24 cellular contexts compared by ENCODE assay signal in genomic region chr17:16937431-16937830, GRCh38. TPM values are rescaled to one million over a fixed set of nuclear protein-coding genes. Genes with fewer than 3 reads are reported as not detected.
"Had no signal": no experiment of that assay in that cellular context is flagged by ENCODE, and none has a peak within 500 bp of the region (broad histone marks: within the 10 kb centered on the region; RNA-seq: fewer than 3 reads in every experiment).

No MANE protein-coding gene starts in this region.

- H3K79me2 ChIP-seq: parathyroid adenoma had no signal

- H3K4me3 ChIP-seq: mucosa of descending colon, SJCRH30, upper lobe of right lung had no signal

- H3K4me1 ChIP-seq: parathyroid adenoma, SJCRH30, upper lobe of right lung had no signal

- H3K27me3 ChIP-seq: upper lobe of right lung had no signal

- H3K9me3 Mint-ChIP-seq: activated B cell treated with CpG ODN at 0.5 μM for 24 hours; activated CD4-positive, alpha-beta T cell treated with anti-CD3 and anti-CD28 coated beads, Interleukin-2, amount 10 ng/mL, durations not matched to agents 7 days and 5 days; activated naive CD4-positive, alpha-beta T cell treated with anti-CD3 and anti-CD28 coated beads, Interleukin-2, amount 50 U/mL, for 72 hours; activated T-cell treated with anti-CD3 and anti-CD28 coated beads, Interleukin-2, amount 50 U/mL, for 4 hours; immature natural killer cell; naive thymus-derived CD4-positive, alpha-beta T cell; stimulated activated naive CD8-positive, alpha-beta T cell treated with anti-CD3 and anti-CD28 coated beads, Interleukin-15, Interleukin-2, amounts not matched to agents 100 ng/mL and 50 ng/mL, for 24 hours had no signal

- H3K27ac ChIP-seq: epithelial cell of prostate, parathyroid adenoma, SJCRH30, upper lobe of right lung had no signal

- H3K27me3 Mint-ChIP-seq: activated B cell treated with CpG ODN at 0.5 μM for 24 hours; activated CD4-positive, alpha-beta T cell treated with anti-CD3 and anti-CD28 coated beads, Interleukin-2, amount 10 ng/mL, durations not matched to agents 7 days and 5 days had no signal

- DNase-seq: activated B cell treated with CpG ODN at 0.5 μM for 24 hours; activated CD4-positive, alpha-beta T cell treated with anti-CD3 and anti-CD28 coated beads, Interleukin-2, amount 10 ng/mL, durations not matched to agents 7 days and 5 days; activated effector memory CD4-positive, alpha-beta T cell treated with Interleukin-2 at 50 U/mL for 16 hours; activated T-cell treated with anti-CD3 and anti-CD28 coated beads, Interleukin-2, amount 50 U/mL, for 4 hours; caudate nucleus; effector memory CD4-positive, alpha-beta T cell; foreskin melanocyte; immature natural killer cell; mammary epithelial cell; mucosa of descending colon; naive thymus-derived CD4-positive, alpha-beta T cell; retina; small intestine; stimulated activated CD4-positive, alpha-beta T cell treated with anti-CD3 and anti-CD28 coated beads, Interleukin-4, amount 100 ng/mL, for 4 hours; stimulated activated CD8-positive, alpha-beta memory T cell treated with anti-CD3 and anti-CD28 coated beads, Interleukin-4, amount 100 ng/mL, for 48 hours; T-helper 17 cell; upper lobe of right lung had no signal

- H3K27ac Mint-ChIP-seq: activated CD4-positive, alpha-beta T cell treated with anti-CD3 and anti-CD28 coated beads, Interleukin-2, amount 10 ng/mL, durations not matched to agents 7 days and 5 days; activated naive CD4-positive, alpha-beta T cell treated with anti-CD3 and anti-CD28 coated beads, Interleukin-2, amount 50 U/mL, for 72 hours; immature natural killer cell; stimulated activated naive CD8-positive, alpha-beta T cell treated with anti-CD3 and anti-CD28 coated beads, Interleukin-15, Interleukin-2, amounts not matched to agents 100 ng/mL and 50 ng/mL, for 24 hours; T-helper 17 cell had no signal

- H3K9ac ChIP-seq: parathyroid adenoma had no signal

- ATAC-seq: activated naive CD4-positive, alpha-beta T cell treated with anti-CD3 and anti-CD28 coated beads, Interleukin-2, amount 50 U/mL, for 72 hours; activated T-cell treated with anti-CD3 and anti-CD28 coated beads, Interleukin-2, amount 50 U/mL, for 4 hours; mucosa of descending colon; naive thymus-derived CD4-positive, alpha-beta T cell; T-helper 17 cell; upper lobe of right lung had no signal

- H3K4me3 Mint-ChIP-seq: activated B cell treated with CpG ODN at 0.5 μM for 24 hours; activated CD4-positive, alpha-beta T cell treated with anti-CD3 and anti-CD28 coated beads, Interleukin-2, amount 10 ng/mL, durations not matched to agents 7 days and 5 days; activated T-cell treated with anti-CD3 and anti-CD28 coated beads, Interleukin-2, amount 50 U/mL, for 4 hours; immature natural killer cell; naive thymus-derived CD4-positive, alpha-beta T cell; stimulated activated naive CD8-positive, alpha-beta T cell treated with anti-CD3 and anti-CD28 coated beads, Interleukin-15, Interleukin-2, amounts not matched to agents 100 ng/mL and 50 ng/mL, for 24 hours; T-helper 17 cell had no signal

- H3K36me3 Mint-ChIP-seq: activated naive CD4-positive, alpha-beta T cell treated with anti-CD3 and anti-CD28 coated beads, Interleukin-2, amount 50 U/mL, for 72 hours; immature natural killer cell; naive thymus-derived CD4-positive, alpha-beta T cell had no signal

- H3K4me1 Mint-ChIP-seq: activated CD4-positive, alpha-beta T cell treated with anti-CD3 and anti-CD28 coated beads, Interleukin-2, amount 10 ng/mL, durations not matched to agents 7 days and 5 days; immature natural killer cell had no signal

- H3K9me3 ChIP-seq: mucosa of descending colon, SJCRH30, upper lobe of right lung had no signal

- H3K36me3 ChIP-seq: SJCRH30, upper lobe of right lung had no signal

RNA-seq across cellular contexts. Expression of gene TNFRSF13B, which starts 34.5 kb away (rescaled TPM):
- total RNA-seq: activated CD4-positive, alpha-beta T cell treated with anti-CD3 and anti-CD28 coated beads, Interleukin-2, amount 10 ng/mL, durations not matched to agents 7 days and 5 days; activated naive CD4-positive, alpha-beta T cell treated with anti-CD3 and anti-CD28 coated beads, Interleukin-2, amount 50 U/mL, for 72 hours; fibroblast of lung; mammary epithelial cell; SJCRH30; temporal lobe; upper lobe of right lung had no signal
- polyA plus RNA-seq: fibroblast of lung, immature natural killer cell, mammary epithelial cell had no signal
